ENCODE assay signal across 18 cellular contexts in the genomic region with DNA sequence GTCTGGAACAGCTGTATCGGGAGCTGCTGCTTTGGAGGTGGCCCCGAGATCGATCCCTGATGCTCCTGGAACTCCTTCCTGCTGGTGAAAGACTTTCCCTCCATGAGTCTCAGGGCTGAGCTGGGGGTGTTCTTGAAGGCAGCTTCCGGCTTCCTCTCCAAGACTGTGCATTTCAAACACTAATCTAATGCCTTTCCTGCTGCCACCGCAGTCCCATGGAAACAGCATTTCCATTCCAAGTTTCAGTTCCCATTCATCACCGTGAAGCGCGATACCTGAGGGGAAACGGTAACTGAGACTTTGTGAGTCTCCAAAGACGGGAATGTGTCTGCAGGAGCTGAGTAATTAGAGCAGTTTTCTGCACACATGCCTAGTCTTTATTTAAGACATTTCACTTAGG.
"Had no signal": no experiment of that assay in that cellular context is flagged by ENCODE, and none has a peak within 500 bp of the region (broad histone marks: within the 10 kb centered on the region; RNA-seq: fewer than 3 reads in every experiment).

No MANE protein-coding gene starts in this region.

- H3K4me1 Mint-ChIP-seq: activated CD4-positive, alpha-beta T cell treated with anti-CD3 and anti-CD28 coated beads, Interleukin-2, amount 10 ng/mL, durations not matched to agents 7 days and 5 days; activated naive CD4-positive, alpha-beta T cell treated with anti-CD3 and anti-CD28 coated beads, Interleukin-2, amount 10 ng/mL, durations not matched to agents 7 days and 5 days; natural killer cell had no signal

- H3K27ac ChIP-seq: ascending aorta, esophagus muscularis mucosa, gastroesophageal sphincter, heart right ventricle, tibial nerve had no signal

- H3K4me3 ChIP-seq: ascending aorta, esophagus muscularis mucosa, gastroesophageal sphincter, heart right ventricle, tibial nerve had no signal

- H3K4me3 Mint-ChIP-seq: activated CD4-positive, alpha-beta T cell treated with anti-CD3 and anti-CD28 coated beads, Interleukin-2, amount 10 ng/mL, durations not matched to agents 7 days and 5 days; activated CD8-positive, alpha-beta T cell treated with anti-CD3 and anti-CD28 coated beads, Interleukin-2, amount 10 ng/mL, durations not matched to agents 7 days and 5 days; activated naive CD4-positive, alpha-beta T cell treated with anti-CD3 and anti-CD28 coated beads, Interleukin-2, amount 10 ng/mL, durations not matched to agents 7 days and 5 days; activated T-cell treated with anti-CD3 and anti-CD28 coated beads, Interleukin-2, amount 50 U/mL, for 24 hours; natural killer cell; T-cell had no signal

- H3K36me3 ChIP-seq: ascending aorta, esophagus muscularis mucosa, gastroesophageal sphincter, heart right ventricle, tibial nerve had no signal

- H3K9me3 ChIP-seq: ascending aorta, esophagus muscularis mucosa, gastroesophageal sphincter, heart right ventricle, tibial nerve had no signal

- H3K36me3 Mint-ChIP-seq: activated naive CD4-positive, alpha-beta T cell treated with anti-CD3 and anti-CD28 coated beads, Interleukin-2, amount 10 ng/mL, durations not matched to agents 7 days and 5 days; natural killer cell; T-cell had no signal

- H3K27me3 ChIP-seq: ascending aorta, tibial nerve had no signal

- H3K27me3 Mint-ChIP-seq: activated CD4-positive, alpha-beta T cell treated with anti-CD3 and anti-CD28 coated beads, Interleukin-2, amount 10 ng/mL, durations not matched to agents 7 days and 5 days had no signal

- H3K27ac Mint-ChIP-seq: activated CD4-positive, alpha-beta T cell treated with anti-CD3 and anti-CD28 coated beads, Interleukin-2, amount 10 ng/mL, durations not matched to agents 7 days and 5 days; activated CD8-positive, alpha-beta T cell treated with anti-CD3 and anti-CD28 coated beads, Interleukin-2, amount 10 ng/mL, durations not matched to agents 7 days and 5 days; activated naive CD4-positive, alpha-beta T cell treated with anti-CD3 and anti-CD28 coated beads, Interleukin-2, amount 10 ng/mL, durations not matched to agents 7 days and 5 days; activated T-cell treated with anti-CD3 and anti-CD28 coated beads, Interleukin-2, amount 50 U/mL, for 24 hours; activated T-helper 2 cell treated with anti-CD3 and anti-CD28 coated beads, Interferon-gamma antibody, Interleukin-2, Interleukin-4, amounts not matched to agents 10 μg/mL and 5 μg/mL and 100 μg/mL, durations not matched to agents 14 hours and 24 hours and 36 hours; natural killer cell; T-cell had no signal

- DNase-seq: activated CD4-positive, alpha-beta T cell treated with anti-CD3 and anti-CD28 coated beads, Interleukin-2, amount 10 ng/mL, durations not matched to agents 7 days and 5 days; activated CD4-positive, CD25-positive, alpha-beta regulatory T cell; activated CD8-positive, alpha-beta T cell treated with anti-CD3 and anti-CD28 coated beads, Interleukin-2, amount 10 ng/mL, durations not matched to agents 7 days and 5 days; activated naive CD4-positive, alpha-beta T cell treated with anti-CD3 and anti-CD28 coated beads, Interleukin-2, amount 10 ng/mL, durations not matched to agents 7 days and 5 days; activated T-cell treated with anti-CD3 and anti-CD28 coated beads, Interleukin-2, amount 50 U/mL, for 24 hours; heart right ventricle; kidney glomerular epithelial cell; mesendoderm; natural killer cell; stimulated activated CD4-positive, alpha-beta T cell treated with anti-CD3 and anti-CD28 coated beads, Interleukin-12 subunit alpha, Interleukin-12 subunit beta, amount 100 ng/mL, for 4 hours; stimulated activated CD4-positive, alpha-beta T cell treated with anti-CD3 and anti-CD28 coated beads, Interleukin-2, amount 100 ng/mL, for 24 hours; stimulated activated naive CD4-positive, alpha-beta T cell treated with Interleukin-2 at 50 U/mL for 16 hours; T-cell had no signal

- H3K9me3 Mint-ChIP-seq: activated CD4-positive, alpha-beta T cell treated with anti-CD3 and anti-CD28 coated beads, Interleukin-2, amount 10 ng/mL, durations not matched to agents 7 days and 5 days; activated naive CD4-positive, alpha-beta T cell treated with anti-CD3 and anti-CD28 coated beads, Interleukin-2, amount 10 ng/mL, durations not matched to agents 7 days and 5 days; activated T-cell treated with anti-CD3 and anti-CD28 coated beads, Interleukin-2, amount 50 U/mL, for 24 hours; activated T-helper 2 cell treated with anti-CD3 and anti-CD28 coated beads, Interferon-gamma antibody, Interleukin-2, Interleukin-4, amounts not matched to agents 10 μg/mL and 5 μg/mL and 100 μg/mL, durations not matched to agents 14 hours and 24 hours and 36 hours; natural killer cell; T-cell had no signal
